In the genomic region with DNA sequence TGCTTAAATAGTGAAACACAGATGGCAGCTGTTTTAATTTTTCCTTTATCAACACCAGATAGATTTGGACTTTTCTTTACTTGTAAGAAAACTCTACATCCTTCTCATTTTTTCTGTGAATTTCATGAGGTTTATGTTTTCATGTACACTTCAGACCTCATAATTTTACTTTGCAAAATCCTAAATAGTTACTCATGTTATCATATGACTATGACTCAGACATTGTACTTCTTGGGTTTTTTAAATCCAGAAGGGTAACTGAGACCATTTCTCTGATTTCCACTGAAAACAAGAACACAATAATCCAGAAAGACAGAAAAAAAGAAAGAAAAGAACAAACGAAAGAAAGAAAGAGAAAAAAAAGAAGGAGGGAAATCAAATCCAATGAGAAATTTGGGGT, we compare ENCODE assay signal across 19 cellular contexts.
DNase-seq lines count a peak whose midpoint lies in the region; ATAC-seq, FAIRE-seq and TF ChIP-seq lines count a peak whose summit lies in the region.
"Had no signal": no experiment of that assay in that cellular context is flagged by ENCODE, and none has a peak within 500 bp of the region (broad histone marks: within the 10 kb centered on the region; RNA-seq: fewer than 3 reads in every experiment).

No MANE protein-coding gene starts in this region.

- peaks cover 7% of the 10 kb centered on the region for H3K36me3 Mint-ChIP-seq in MCF 10A (ENCODE audit: insufficient read depth, unreplicated experiment)
- no peaks in the 10 kb centered on the region for H3K36me3 Mint-ChIP-seq in astrocyte (ENCODE audit: low read depth, unreplicated experiment)
- no peaks in the 10 kb centered on the region for H3K36me3 Mint-ChIP-seq in endothelial cell (ENCODE audit: low read depth, unreplicated experiment)

- dilution Hi-C loops in mammary epithelial cell (cut with HindIII; ENCODE audit: low sequenced_read_pairs) = no loop called here

- H4K20me1 ChIP-seq in mammary epithelial cell (ENCODE audit: insufficient read depth, low read length) (no peaks in the 10 kb centered on the region), astrocyte (ENCODE audit: insufficient read depth, low read length) (no peaks in the 10 kb centered on the region), smooth muscle cell (ENCODE audit: low read depth) (no peaks in the 10 kb centered on the region)
- H4K20me1 ChIP-seq: BLaER1 treated with 17β-estradiol and CSF1 and Interleukin-3, amounts not matched to agents 10 nM and 100 nM had no signal

- H3K79me2 ChIP-seq in mammary epithelial cell (ENCODE audit: insufficient read depth, low read length) = no peaks in the 10 kb centered on the region
- no peaks in the 10 kb centered on the region for H3K79me2 ChIP-seq in astrocyte (ENCODE audit: insufficient read depth, low read length)
- H3K79me2 ChIP-seq in smooth muscle cell (ENCODE audit: low read depth) = no peaks in the 10 kb centered on the region

- 10% methylated on average over 1 of the region's 1 CpG for WGBS in mammary epithelial cell (ENCODE audit: low coverage, missing lambda C conversion rate)
- 54% methylated on average over 1 of the region's 1 CpG for WGBS in smooth muscle cell (ENCODE audit: low lambda C conversion rate)

- H3K4me3 Mint-ChIP-seq in MCF 10A (ENCODE audit: unreplicated experiment) (no peak overlapping the region), astrocyte (ENCODE audit: unreplicated experiment) (no peak overlapping the region), endothelial cell (ENCODE audit: unreplicated experiment) (no peak overlapping the region)

- H3K9me3 Mint-ChIP-seq in MCF 10A (ENCODE audit: unreplicated experiment) = peaks cover 7% of the 10 kb centered on the region
- peaks cover 6% of the 10 kb centered on the region for H3K9me3 Mint-ChIP-seq in astrocyte (ENCODE audit: unreplicated experiment)
- H3K9me3 Mint-ChIP-seq in endothelial cell (ENCODE audit: unreplicated experiment) = no peaks in the 10 kb centered on the region

- BruUV-seq in MCF 10A (replicated peaks; lab: Mats Ljungman, UMichigan) (no TSS peak), mammary epithelial cell (replicated peaks; lab: Mats Ljungman, UMichigan) (no TSS peak)

- H3K27me3 Mint-ChIP-seq in MCF 10A (ENCODE audit: insufficient read depth, unreplicated experiment) (no peaks in the 10 kb centered on the region), astrocyte (ENCODE audit: low read depth, unreplicated experiment) (no peaks in the 10 kb centered on the region), endothelial cell (ENCODE audit: unreplicated experiment) (no peaks in the 10 kb centered on the region)

- H3K27ac Mint-ChIP-seq in MCF 10A (ENCODE audit: low read depth, unreplicated experiment) (peak overlapping the region; percentile 65), astrocyte (ENCODE audit: unreplicated experiment) (peak overlapping the region; percentile 81), endothelial cell (ENCODE audit: unreplicated experiment) (no peak overlapping the region)

- H3F3A ChIP-seq in smooth muscle cell (ENCODE audit: low read depth) = no peaks in the 10 kb centered on the region

- CTCF ChIA-PET in MCF 10A (lab: Yijun Ruan, JAX) (no interaction called here), mammary epithelial cell (lab: Charles Lee; ENCODE audit: low non-redundant PET) (no interaction called here)

- in situ Hi-C loops in mammary epithelial cell (cut with MboI; ENCODE audit: low sequenced_read_pairs in 2 of 2) = no loop called here

- H3K27ac ChIP-seq in mammary epithelial cell (ENCODE audit: insufficient read depth, low read depth, low read length) (no peak overlapping the region), astrocyte (ENCODE audit: low read depth, low read length) (no peak overlapping the region), smooth muscle cell (ENCODE audit: low read depth) (peak overlapping the region; percentile 79), coronary artery (no peak overlapping the region)
- H3K27ac ChIP-seq: BLaER1 treated with 17β-estradiol and CSF1 and Interleukin-3, amounts not matched to agents 10 nM and 100 nM; RWPE1; SJCRH30 had no signal

- no peaks in the 10 kb centered on the region for H3K27me3 ChIP-seq in mammary epithelial cell (ENCODE audit: insufficient read depth, low read length)
- no peaks in the 10 kb centered on the region for H3K27me3 ChIP-seq in astrocyte (ENCODE audit: insufficient read depth, low read length)
- no peaks in the 10 kb centered on the region for H3K27me3 ChIP-seq in smooth muscle cell (ENCODE audit: low read depth)
- H3K27me3 ChIP-seq: BLaER1 treated with 17β-estradiol and CSF1 and Interleukin-3, amounts not matched to agents 10 nM and 100 nM; SJCRH30 had no signal

- no peaks in the 10 kb centered on the region for H3K36me3 ChIP-seq in mammary epithelial cell (ENCODE audit: insufficient read depth, low read length)
- H3K36me3 ChIP-seq in astrocyte (ENCODE audit: insufficient read depth, low read length) = no peaks in the 10 kb centered on the region
- no peaks in the 10 kb centered on the region for H3K36me3 ChIP-seq in smooth muscle cell (ENCODE audit: low read depth)
- H3K36me3 ChIP-seq: BLaER1 treated with 17β-estradiol and CSF1 and Interleukin-3, amounts not matched to agents 10 nM and 100 nM; SJCRH30 had no signal

- no peak for FAIRE-seq in astrocyte (lab: Jason Lieb, UNC)
- FAIRE-seq: G401.6, GM12892, H1 had no signal

- POLR2A ChIA-PET in MCF 10A (lab: Yijun Ruan, JAX) = no interaction called here

- H3K4me3 ChIP-seq in mammary epithelial cell (replicated peaks in 1 of 3; ENCODE audit: insufficient read depth in 1 of 3, low read depth in 2 of 3, low read length in 3 of 3) = no peak overlapping the region
- H3K4me3 ChIP-seq in astrocyte (ENCODE audit: insufficient read depth, low read depth, low read length) = no peak overlapping the region
- H3K4me3 ChIP-seq in smooth muscle cell = no peak overlapping the region
- no peak overlapping the region for H3K4me3 ChIP-seq in coronary artery
- H3K4me3 ChIP-seq: BLaER1 treated with 17β-estradiol and CSF1 and Interleukin-3, amounts not matched to agents 10 nM and 100 nM; SJCRH30 had no signal

- DNase-seq in MCF 10A (ENCODE audit: unreplicated experiment) (no peak), mammary epithelial cell (no peak), astrocyte (ENCODE audit: low read depth) (no peak), fibroblast of the conjunctiva (ENCODE audit: low read depth) (peak; percentile 6), smooth muscle cell (lab: John Stamatoyannopoulos, UW; ENCODE audit: unreplicated experiment) (no peak), coronary artery (ENCODE audit: low spot score) (no peak), endothelial cell (ENCODE audit: low spot score) (no peak)
- DNase-seq: 8988T, DMS153, Kasumi-1, NCI-H2029 treated with DMSO at 0.1 percent for 48 hours, NCI-H510A treated with DMSO at 0.1 percent for 48 hours, SJCRH30 had no signal

- TF ChIP-seq CTCF in MCF 10A (IDR thresholded peaks at IDR 0.05; ENCODE audit: unreplicated experiment) (no peak), mammary epithelial cell (conservative IDR thresholded peaks at IDR 0.05 in 1 of 2, IDR thresholded peaks at IDR 0.05 in 1 of 2; ENCODE audit: extremely low read depth in 1 of 2, insufficient read depth in 1 of 2, low read depth in 1 of 2, low read length in 2 of 2) (no peak), astrocyte (IDR thresholded peaks at IDR 0.05; ENCODE audit: insufficient read depth, low read depth, low read length) (no peak), smooth muscle cell (IDR thresholded peaks at IDR 0.05; ENCODE audit: borderline replicate concordance, insufficient read depth, poor library complexity, severe bottlenecking) (no peak), coronary artery (IDR thresholded peaks at IDR 0.05) (no peak), endothelial cell (IDR thresholded peaks at IDR 0.05; ENCODE audit: unreplicated experiment) (no peak)

- ATAC-seq in GM18502 (IDR thresholded peaks at IDR 0.05; ENCODE audit: poor library complexity, unreplicated experiment) = no peak

- intact Hi-C loops in MCF 10A (cut with micrococcal nuclease) (no loop called here), mammary epithelial cell (cut with micrococcal nuclease) (no loop called here)

- no peak overlapping the region for H3K4me2 ChIP-seq in mammary epithelial cell (ENCODE audit: insufficient read depth, low read depth, low read length)
- H3K4me2 ChIP-seq in astrocyte (ENCODE audit: low read length) = no peak overlapping the region
- peak overlapping the region; percentile 66 for H3K4me2 ChIP-seq in smooth muscle cell
- H3K4me2 ChIP-seq: BLaER1 treated with 17β-estradiol and CSF1 and Interleukin-3, amounts not matched to agents 10 nM and 100 nM had no signal

- H3K4me1 ChIP-seq in mammary epithelial cell (ENCODE audit: insufficient read depth, low read length) = no peaks in the 10 kb centered on the region
- no peaks in the 10 kb centered on the region for H3K4me1 ChIP-seq in astrocyte (ENCODE audit: insufficient read depth, low read length)
- H3K4me1 ChIP-seq in smooth muscle cell (ENCODE audit: low read depth) = peaks cover 6% of the 10 kb centered on the region
- H3K4me1 ChIP-seq: BLaER1 treated with 17β-estradiol and CSF1 and Interleukin-3, amounts not matched to agents 10 nM and 100 nM; SJCRH30 had no signal

- H2AFZ ChIP-seq in mammary epithelial cell (ENCODE audit: low read depth, low read length) (no peak overlapping the region), astrocyte (ENCODE audit: low read depth, low read length) (no peak overlapping the region), smooth muscle cell (ENCODE audit: low read depth) (peak overlapping the region; percentile 75)

- no peak overlapping the region for H3K9ac ChIP-seq in mammary epithelial cell (ENCODE audit: insufficient read depth, low read length)
- H3K9ac ChIP-seq in astrocyte (ENCODE audit: low read length) = no peak overlapping the region
- H3K9ac ChIP-seq in smooth muscle cell (ENCODE audit: low read depth) = peak overlapping the region; percentile 41
- H3K9ac ChIP-seq: BLaER1 treated with 17β-estradiol and CSF1 and Interleukin-3, amounts not matched to agents 10 nM and 100 nM had no signal

- H3K9me3 ChIP-seq in mammary epithelial cell (replicated peaks; ENCODE audit: insufficient read depth, low read length) (peaks cover 23% of the 10 kb centered on the region), astrocyte (ENCODE audit: insufficient read depth, low read depth, low read length) (peaks cover 2% of the 10 kb centered on the region), smooth muscle cell (replicated peaks; ENCODE audit: low read depth) (no peaks in the 10 kb centered on the region)
- H3K9me3 ChIP-seq: SJCRH30 had no signal

- H3K4me1 Mint-ChIP-seq in MCF 10A (ENCODE audit: insufficient read depth, unreplicated experiment) (peaks cover 6% of the 10 kb centered on the region), astrocyte (ENCODE audit: low read depth, unreplicated experiment) (peaks cover 7% of the 10 kb centered on the region), endothelial cell (ENCODE audit: unreplicated experiment) (no peaks in the 10 kb centered on the region)
